3 cellular contexts compared by ENCODE assay signal in the genomic region with DNA sequence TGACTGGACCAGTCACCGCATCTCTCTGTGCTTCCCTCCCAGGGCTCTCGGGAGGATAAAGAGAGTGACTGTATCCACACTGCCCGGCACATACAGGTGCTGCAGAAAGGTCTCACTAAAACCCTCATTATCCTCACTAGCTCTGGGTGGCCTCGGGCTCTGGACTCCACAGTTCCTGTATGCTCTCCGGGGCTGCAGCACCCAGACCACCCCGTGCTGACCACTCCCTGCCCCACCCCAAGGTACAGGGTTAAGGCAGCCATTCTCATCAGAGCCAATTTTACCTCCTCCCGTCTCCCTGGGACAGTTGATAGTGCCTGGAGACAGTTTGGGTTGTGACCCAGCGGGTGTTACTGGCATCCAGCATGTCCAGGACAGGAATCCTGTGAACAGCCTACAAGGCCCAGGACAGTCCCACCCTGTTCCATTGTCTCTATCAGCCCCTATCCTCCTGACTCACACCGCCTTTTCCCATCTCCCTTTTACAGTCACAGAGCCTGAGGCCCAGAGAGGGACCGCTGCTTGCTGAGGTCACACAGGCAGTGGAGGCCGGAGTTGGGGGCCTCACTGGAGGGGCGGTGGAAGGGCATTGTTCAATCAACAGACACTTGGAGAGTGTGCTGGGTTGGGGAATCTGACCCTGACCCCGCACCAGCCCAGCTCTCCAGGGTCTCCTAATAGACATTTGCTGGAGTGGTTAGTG.
TF ChIP-seq lines count a peak whose summit lies in the region.

No MANE protein-coding gene starts in this region.

TF ChIP-seq in IMR-90, 13 proteins besides CTCF, POLR2A, EP300 and RAD21:
- no peak for TF ChIP-seq MAFK (IDR thresholded peaks at IDR 0.05; ENCODE audit: low read depth, low read length)
- TF ChIP-seq NFE2L2 (IDR thresholded peaks at IDR 0.05; ENCODE audit: low read depth, low read length): no peak
- TF ChIP-seq, protein P1, sequence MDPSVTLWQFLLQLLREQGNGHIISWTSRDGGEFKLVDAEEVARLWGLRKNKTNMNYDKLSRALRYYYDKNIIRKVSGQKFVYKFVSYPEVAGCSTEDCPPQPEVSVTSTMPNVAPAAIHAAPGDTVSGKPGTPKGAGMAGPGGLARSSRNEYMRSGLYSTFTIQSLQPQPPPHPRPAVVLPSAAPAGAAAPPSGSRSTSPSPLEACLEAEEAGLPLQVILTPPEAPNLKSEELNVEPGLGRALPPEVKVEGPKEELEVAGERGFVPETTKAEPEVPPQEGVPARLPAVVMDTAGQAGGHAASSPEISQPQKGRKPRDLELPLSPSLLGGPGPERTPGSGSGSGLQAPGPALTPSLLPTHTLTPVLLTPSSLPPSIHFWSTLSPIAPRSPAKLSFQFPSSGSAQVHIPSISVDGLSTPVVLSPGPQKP (IDR thresholded peaks at IDR 0.05; ENCODE audit: borderline replicate concordance, low read depth, low read length): no peak
- TF ChIP-seq MXI1 (IDR thresholded peaks at IDR 0.05; ENCODE audit: borderline replicate concordance, low read depth, low read length): no peak
- no peak for TF ChIP-seq BHLHE40 (IDR thresholded peaks at IDR 0.05; ENCODE audit: low read depth, low read length)
- TF ChIP-seq SMC3 (IDR thresholded peaks at IDR 0.05; ENCODE audit: low read depth, low read length): no peak
- TF ChIP-seq RCOR1 (IDR thresholded peaks at IDR 0.05; ENCODE audit: insufficient replicate concordance, low read length): no peak
- no peak for TF ChIP-seq MAZ (IDR thresholded peaks at IDR 0.05; ENCODE audit: borderline replicate concordance, low read depth, low read length)
- no peak for TF ChIP-seq FOS (IDR thresholded peaks at IDR 0.05; ENCODE audit: low read depth, low read length)
- no peak for TF ChIP-seq CHD1 (IDR thresholded peaks at IDR 0.05; ENCODE audit: low read depth, low read length)
- TF ChIP-seq CEBPB (IDR thresholded peaks at IDR 0.05; ENCODE audit: low read depth, low read length): no peak

TF ChIP-seq in K562, 482 proteins besides CTCF, POLR2A, EP300 and RAD21:
- TF ChIP-seq, protein P2, sequence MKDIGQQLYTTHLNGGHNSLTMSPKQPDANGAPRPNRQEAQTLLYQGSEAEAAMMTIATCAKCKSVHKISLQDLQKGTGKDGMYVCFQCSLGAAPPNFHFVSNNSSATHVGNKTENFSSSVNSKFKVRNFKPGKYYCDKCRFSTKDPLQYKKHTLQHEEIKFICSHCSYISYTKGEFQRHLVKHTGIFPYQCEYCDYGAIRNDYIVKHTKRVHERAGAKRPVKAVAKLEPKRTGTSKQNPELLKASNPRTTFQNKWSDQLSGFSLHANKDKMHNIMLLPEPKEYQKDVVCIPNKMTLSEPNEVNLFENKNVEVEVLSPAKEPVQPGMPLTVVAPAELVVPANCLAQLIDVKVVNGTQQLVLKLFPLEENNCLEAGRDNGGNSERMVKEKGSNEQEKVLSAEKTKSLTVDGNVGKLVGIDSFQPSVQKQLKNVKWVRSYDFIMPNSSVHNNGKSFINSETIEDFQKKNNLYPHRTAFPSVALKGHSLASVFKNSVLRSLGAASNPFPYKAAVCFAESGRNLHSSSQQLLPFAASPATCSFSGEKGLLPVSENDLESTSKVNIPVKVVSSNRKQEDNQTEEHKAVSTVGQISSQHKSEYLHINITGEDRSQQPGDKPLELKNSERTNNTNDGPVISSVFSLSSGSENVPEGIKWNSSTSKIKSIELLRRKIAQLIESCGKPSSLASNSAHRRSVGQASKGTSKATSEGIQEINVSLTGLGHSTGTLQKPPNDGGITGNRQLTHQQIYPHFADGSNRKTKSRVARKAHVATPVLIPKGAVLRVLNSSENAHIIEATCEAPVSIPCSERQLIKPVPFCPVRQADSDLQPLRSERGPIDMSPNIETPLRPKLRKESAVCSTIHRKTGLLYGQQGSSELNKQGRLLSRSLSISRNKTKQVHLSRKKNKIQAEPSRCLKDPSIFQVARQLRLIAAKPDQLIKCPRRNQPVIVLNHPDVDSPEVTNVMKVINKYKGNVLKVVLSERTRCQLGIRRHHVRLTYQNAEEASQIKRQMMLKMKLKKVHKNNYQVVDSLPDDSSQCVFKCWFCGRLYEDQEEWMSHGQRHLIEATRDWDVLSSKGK (CRISPR knock-in tag; IDR thresholded peaks at IDR 0.05): no peak
- peak; percentile 45 for TF ChIP-seq ZFP36 (IDR thresholded peaks at IDR 0.05; ENCODE audit: low read depth, low read length, partially characterized antibody)

TF ChIP-seq in SK-N-SH treated with all-trans-retinoic acid at 6 μM for 48 hours, 23 proteins besides CTCF, POLR2A, EP300 and RAD21:
- TF ChIP-seq ZNF70 (CRISPR knock-in tag; IDR thresholded peaks at IDR 0.05) (no peak), ESRRG (CRISPR knock-in tag; IDR thresholded peaks at IDR 0.05) (no peak), PPARA (CRISPR knock-in tag; IDR thresholded peaks at IDR 0.05; ENCODE audit: borderline replicate concordance) (no peak), TOX (CRISPR knock-in tag; IDR thresholded peaks at IDR 0.05; ENCODE audit: borderline replicate concordance) (no peak), SNAI2 (CRISPR knock-in tag; IDR thresholded peaks at IDR 0.05) (no peak), CSDC2 (CRISPR knock-in tag; IDR thresholded peaks at IDR 0.05) (no peak), ZNF565 (CRISPR knock-in tag; conservative IDR thresholded peaks at IDR 0.05; ENCODE audit: low read depth) (no peak), ISL1 (CRISPR knock-in tag; IDR thresholded peaks at IDR 0.05) (no peak), BACH2 (CRISPR knock-in tag; IDR thresholded peaks at IDR 0.05; ENCODE audit: borderline replicate concordance) (no peak), OSR1 (CRISPR knock-in tag; IDR thresholded peaks at IDR 0.05) (no peak), RARB (CRISPR knock-in tag; IDR thresholded peaks at IDR 0.05) (no peak), ZFP30 (CRISPR knock-in tag; IDR thresholded peaks at IDR 0.05) (no peak), TCF4 (CRISPR knock-in tag; IDR thresholded peaks at IDR 0.05; ENCODE audit: borderline replicate concordance) (no peak), ARNTL (CRISPR knock-in tag; IDR thresholded peaks at IDR 0.05; ENCODE audit: borderline replicate concordance, low read depth) (no peak), ZC3H10 (CRISPR knock-in tag; IDR thresholded peaks at IDR 0.05) (no peak)
- TF ChIP-seq, protein P3, sequence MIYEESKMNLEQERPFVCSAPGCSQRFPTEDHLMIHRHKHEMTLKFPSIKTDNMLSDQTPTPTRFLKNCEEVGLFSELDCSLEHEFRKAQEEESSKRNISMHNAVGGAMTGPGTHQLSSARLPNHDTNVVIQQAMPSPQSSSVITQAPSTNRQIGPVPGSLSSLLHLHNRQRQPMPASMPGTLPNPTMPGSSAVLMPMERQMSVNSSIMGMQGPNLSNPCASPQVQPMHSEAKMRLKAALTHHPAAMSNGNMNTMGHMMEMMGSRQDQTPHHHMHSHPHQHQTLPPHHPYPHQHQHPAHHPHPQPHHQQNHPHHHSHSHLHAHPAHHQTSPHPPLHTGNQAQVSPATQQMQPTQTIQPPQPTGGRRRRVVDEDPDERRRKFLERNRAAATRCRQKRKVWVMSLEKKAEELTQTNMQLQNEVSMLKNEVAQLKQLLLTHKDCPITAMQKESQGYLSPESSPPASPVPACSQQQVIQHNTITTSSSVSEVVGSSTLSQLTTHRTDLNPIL (CRISPR knock-in tag; IDR thresholded peaks at IDR 0.05; ENCODE audit: low read depth): no peak
- TF ChIP-seq, protein P4, sequence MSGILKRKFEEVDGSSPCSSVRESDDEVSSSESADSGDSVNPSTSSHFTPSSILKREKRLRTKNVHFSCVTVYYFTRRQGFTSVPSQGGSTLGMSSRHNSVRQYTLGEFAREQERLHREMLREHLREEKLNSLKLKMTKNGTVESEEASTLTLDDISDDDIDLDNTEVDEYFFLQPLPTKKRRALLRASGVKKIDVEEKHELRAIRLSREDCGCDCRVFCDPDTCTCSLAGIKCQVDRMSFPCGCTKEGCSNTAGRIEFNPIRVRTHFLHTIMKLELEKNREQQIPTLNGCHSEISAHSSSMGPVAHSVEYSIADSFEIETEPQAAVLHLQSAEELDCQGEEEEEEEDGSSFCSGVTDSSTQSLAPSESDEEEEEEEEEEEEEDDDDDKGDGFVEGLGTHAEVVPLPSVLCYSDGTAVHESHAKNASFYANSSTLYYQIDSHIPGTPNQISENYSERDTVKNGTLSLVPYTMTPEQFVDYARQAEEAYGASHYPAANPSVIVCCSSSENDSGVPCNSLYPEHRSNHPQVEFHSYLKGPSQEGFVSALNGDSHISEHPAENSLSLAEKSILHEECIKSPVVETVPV (CRISPR knock-in tag; IDR thresholded peaks at IDR 0.05): no peak
- TF ChIP-seq, protein P5, sequence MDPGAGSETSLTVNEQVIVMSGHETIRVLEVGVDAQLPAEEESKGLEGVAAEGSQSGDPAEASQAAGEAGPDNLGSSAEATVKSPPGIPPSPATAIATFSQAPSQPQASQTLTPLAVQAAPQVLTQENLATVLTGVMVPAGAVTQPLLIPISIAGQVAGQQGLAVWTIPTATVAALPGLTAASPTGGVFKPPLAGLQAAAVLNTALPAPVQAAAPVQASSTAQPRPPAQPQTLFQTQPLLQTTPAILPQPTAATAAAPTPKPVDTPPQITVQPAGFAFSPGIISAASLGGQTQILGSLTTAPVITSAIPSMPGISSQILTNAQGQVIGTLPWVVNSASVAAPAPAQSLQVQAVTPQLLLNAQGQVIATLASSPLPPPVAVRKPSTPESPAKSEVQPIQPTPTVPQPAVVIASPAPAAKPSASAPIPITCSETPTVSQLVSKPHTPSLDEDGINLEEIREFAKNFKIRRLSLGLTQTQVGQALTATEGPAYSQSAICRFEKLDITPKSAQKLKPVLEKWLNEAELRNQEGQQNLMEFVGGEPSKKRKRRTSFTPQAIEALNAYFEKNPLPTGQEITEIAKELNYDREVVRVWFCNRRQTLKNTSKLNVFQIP (CRISPR knock-in tag; IDR thresholded peaks at IDR 0.05; ENCODE audit: borderline replicate concordance, low read depth): no peak
- TF ChIP-seq, protein P6, sequence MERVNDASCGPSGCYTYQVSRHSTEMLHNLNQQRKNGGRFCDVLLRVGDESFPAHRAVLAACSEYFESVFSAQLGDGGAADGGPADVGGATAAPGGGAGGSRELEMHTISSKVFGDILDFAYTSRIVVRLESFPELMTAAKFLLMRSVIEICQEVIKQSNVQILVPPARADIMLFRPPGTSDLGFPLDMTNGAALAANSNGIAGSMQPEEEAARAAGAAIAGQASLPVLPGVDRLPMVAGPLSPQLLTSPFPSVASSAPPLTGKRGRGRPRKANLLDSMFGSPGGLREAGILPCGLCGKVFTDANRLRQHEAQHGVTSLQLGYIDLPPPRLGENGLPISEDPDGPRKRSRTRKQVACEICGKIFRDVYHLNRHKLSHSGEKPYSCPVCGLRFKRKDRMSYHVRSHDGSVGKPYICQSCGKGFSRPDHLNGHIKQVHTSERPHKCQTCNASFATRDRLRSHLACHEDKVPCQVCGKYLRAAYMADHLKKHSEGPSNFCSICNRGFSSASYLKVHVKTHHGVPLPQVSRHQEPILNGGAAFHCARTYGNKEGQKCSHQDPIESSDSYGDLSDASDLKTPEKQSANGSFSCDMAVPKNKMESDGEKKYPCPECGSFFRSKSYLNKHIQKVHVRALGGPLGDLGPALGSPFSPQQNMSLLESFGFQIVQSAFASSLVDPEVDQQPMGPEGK (CRISPR knock-in tag; IDR thresholded peaks at IDR 0.05; ENCODE audit: borderline replicate concordance): no peak
- TF ChIP-seq, protein P7, sequence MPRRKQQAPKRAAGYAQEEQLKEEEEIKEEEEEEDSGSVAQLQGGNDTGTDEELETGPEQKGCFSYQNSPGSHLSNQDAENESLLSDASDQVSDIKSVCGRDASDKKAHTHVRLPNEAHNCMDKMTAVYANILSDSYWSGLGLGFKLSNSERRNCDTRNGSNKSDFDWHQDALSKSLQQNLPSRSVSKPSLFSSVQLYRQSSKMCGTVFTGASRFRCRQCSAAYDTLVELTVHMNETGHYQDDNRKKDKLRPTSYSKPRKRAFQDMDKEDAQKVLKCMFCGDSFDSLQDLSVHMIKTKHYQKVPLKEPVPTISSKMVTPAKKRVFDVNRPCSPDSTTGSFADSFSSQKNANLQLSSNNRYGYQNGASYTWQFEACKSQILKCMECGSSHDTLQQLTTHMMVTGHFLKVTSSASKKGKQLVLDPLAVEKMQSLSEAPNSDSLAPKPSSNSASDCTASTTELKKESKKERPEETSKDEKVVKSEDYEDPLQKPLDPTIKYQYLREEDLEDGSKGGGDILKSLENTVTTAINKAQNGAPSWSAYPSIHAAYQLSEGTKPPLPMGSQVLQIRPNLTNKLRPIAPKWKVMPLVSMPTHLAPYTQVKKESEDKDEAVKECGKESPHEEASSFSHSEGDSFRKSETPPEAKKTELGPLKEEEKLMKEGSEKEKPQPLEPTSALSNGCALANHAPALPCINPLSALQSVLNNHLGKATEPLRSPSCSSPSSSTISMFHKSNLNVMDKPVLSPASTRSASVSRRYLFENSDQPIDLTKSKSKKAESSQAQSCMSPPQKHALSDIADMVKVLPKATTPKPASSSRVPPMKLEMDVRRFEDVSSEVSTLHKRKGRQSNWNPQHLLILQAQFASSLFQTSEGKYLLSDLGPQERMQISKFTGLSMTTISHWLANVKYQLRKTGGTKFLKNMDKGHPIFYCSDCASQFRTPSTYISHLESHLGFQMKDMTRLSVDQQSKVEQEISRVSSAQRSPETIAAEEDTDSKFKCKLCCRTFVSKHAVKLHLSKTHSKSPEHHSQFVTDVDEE (CRISPR knock-in tag; IDR thresholded peaks at IDR 0.05): no peak
